Comparison of ENCODE assay signal across 1 cellular context in the genomic region with DNA sequence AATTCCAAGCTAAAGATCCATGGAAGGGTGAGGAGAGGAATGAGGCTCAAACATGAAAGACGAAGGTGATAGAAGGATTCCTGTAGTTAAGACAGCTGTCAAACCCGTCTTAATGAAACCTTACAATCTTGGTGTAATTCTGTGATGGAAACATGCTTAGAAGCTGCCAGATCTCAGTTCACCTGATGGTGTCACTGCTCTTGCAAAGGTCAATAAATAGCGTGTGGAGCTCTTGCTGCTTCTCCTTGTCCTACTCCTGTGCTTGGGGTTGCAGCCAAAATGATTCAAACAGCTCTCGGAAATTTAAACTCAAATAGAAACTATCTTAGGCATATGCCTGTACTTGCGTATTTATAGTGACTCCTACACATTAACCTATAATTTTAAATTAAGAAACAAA.
TF ChIP-seq lines count a peak whose summit lies in the region.

No MANE protein-coding gene starts in this region.

TF ChIP-seq in GM23338, 12 proteins besides CTCF, POLR2A, EP300 and RAD21 (continued from another document):
- TF ChIP-seq, protein P1, sequence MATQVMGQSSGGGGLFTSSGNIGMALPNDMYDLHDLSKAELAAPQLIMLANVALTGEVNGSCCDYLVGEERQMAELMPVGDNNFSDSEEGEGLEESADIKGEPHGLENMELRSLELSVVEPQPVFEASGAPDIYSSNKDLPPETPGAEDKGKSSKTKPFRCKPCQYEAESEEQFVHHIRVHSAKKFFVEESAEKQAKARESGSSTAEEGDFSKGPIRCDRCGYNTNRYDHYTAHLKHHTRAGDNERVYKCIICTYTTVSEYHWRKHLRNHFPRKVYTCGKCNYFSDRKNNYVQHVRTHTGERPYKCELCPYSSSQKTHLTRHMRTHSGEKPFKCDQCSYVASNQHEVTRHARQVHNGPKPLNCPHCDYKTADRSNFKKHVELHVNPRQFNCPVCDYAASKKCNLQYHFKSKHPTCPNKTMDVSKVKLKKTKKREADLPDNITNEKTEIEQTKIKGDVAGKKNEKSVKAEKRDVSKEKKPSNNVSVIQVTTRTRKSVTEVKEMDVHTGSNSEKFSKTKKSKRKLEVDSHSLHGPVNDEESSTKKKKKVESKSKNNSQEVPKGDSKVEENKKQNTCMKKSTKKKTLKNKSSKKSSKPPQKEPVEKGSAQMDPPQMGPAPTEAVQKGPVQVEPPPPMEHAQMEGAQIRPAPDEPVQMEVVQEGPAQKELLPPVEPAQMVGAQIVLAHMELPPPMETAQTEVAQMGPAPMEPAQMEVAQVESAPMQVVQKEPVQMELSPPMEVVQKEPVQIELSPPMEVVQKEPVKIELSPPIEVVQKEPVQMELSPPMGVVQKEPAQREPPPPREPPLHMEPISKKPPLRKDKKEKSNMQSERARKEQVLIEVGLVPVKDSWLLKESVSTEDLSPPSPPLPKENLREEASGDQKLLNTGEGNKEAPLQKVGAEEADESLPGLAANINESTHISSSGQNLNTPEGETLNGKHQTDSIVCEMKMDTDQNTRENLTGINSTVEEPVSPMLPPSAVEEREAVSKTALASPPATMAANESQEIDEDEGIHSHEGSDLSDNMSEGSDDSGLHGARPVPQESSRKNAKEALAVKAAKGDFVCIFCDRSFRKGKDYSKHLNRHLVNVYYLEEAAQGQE (IDR thresholded peaks at IDR 0.05; ENCODE audit: unreplicated experiment), result no peak
- TF ChIP-seq CREB1 (CRISPR knock-in tag; IDR thresholded peaks at IDR 0.05; ENCODE audit: low read depth) (no peak), NANOG (IDR thresholded peaks at IDR 0.05; ENCODE audit: borderline replicate concordance) (no peak)
- TF ChIP-seq, protein P2, sequence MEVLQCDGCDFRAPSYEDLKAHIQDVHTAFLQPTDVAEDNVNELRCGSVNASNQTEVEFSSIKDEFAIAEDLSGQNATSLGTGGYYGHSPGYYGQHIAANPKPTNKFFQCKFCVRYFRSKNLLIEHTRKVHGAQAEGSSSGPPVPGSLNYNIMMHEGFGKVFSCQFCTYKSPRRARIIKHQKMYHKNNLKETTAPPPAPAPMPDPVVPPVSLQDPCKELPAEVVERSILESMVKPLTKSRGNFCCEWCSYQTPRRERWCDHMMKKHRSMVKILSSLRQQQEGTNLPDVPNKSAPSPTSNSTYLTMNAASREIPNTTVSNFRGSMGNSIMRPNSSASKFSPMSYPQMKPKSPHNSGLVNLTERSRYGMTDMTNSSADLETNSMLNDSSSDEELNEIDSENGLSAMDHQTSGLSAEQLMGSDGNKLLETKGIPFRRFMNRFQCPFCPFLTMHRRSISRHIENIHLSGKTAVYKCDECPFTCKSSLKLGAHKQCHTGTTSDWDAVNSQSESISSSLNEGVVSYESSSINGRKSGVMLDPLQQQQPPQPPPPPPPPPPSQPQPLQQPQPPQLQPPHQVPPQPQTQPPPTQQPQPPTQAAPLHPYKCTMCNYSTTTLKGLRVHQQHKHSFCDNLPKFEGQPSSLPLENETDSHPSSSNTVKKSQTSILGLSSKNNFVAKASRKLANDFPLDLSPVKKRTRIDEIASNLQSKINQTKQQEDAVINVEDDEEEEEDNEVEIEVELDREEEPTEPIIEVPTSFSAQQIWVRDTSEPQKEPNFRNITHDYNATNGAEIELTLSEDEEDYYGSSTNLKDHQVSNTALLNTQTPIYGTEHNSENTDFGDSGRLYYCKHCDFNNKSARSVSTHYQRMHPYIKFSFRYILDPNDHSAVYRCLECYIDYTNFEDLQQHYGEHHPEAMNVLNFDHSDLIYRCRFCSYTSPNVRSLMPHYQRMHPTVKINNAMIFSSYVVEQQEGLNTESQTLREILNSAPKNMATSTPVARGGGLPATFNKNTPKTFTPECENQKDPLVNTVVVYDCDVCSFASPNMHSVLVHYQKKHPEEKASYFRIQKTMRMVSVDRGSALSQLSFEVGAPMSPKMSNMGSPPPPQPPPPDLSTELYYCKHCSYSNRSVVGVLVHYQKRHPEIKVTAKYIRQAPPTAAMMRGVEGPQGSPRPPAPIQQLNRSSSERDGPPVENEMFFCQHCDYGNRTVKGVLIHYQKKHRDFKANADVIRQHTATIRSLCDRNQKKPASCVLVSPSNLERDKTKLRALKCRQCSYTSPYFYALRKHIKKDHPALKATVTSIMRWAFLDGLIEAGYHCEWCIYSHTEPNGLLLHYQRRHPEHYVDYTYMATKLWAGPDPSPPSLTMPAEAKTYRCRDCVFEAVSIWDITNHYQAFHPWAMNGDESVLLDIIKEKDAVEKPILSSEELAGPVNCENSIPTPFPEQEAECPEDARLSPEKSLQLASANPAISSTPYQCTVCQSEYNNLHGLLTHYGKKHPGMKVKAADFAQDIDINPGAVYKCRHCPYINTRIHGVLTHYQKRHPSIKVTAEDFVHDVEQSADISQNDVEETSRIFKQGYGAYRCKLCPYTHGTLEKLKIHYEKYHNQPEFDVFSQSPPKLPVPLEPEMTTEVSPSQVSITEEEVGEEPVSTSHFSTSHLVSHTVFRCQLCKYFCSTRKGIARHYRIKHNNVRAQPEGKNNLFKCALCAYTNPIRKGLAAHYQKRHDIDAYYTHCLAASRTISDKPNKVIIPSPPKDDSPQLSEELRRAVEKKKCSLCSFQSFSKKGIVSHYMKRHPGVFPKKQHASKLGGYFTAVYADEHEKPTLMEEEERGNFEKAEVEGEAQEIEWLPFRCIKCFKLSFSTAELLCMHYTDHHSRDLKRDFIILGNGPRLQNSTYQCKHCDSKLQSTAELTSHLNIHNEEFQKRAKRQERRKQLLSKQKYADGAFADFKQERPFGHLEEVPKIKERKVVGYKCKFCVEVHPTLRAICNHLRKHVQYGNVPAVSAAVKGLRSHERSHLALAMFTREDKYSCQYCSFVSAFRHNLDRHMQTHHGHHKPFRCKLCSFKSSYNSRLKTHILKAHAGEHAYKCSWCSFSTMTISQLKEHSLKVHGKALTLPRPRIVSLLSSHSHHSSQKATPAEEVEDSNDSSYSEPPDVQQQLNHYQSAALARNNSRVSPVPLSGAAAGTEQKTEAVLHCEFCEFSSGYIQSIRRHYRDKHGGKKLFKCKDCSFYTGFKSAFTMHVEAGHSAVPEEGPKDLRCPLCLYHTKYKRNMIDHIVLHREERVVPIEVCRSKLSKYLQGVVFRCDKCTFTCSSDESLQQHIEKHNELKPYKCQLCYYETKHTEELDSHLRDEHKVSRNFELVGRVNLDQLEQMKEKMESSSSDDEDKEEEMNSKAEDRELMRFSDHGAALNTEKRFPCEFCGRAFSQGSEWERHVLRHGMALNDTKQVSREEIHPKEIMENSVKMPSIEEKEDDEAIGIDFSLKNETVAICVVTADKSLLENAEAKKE (CRISPR knock-in tag; IDR thresholded peaks at IDR 0.05), result no peak
